Comparison of ENCODE assay signal across 2 cellular contexts in genomic region chr6:3264356-3264755, GRCh38.
TF ChIP-seq lines count a peak whose summit lies in the region.

No MANE protein-coding gene starts in this region.

TF ChIP-seq in IMR-90, 13 proteins besides CTCF, POLR2A, EP300 and RAD21:
- TF ChIP-seq ELK1 (IDR thresholded peaks at IDR 0.05; ENCODE audit: borderline replicate concordance, low read depth, low read length) (no peak), USF2 (IDR thresholded peaks at IDR 0.05; ENCODE audit: low read depth, low read length) (no peak), FOS (IDR thresholded peaks at IDR 0.05; ENCODE audit: low read depth, low read length) (no peak), BHLHE40 (IDR thresholded peaks at IDR 0.05; ENCODE audit: low read depth, low read length) (no peak), NFE2L2 (IDR thresholded peaks at IDR 0.05; ENCODE audit: low read depth, low read length) (no peak), MXI1 (IDR thresholded peaks at IDR 0.05; ENCODE audit: borderline replicate concordance, low read depth, low read length) (no peak), MAZ (IDR thresholded peaks at IDR 0.05; ENCODE audit: borderline replicate concordance, low read depth, low read length) (no peak), CHD1 (IDR thresholded peaks at IDR 0.05; ENCODE audit: low read depth, low read length) (no peak), SMC3 (IDR thresholded peaks at IDR 0.05; ENCODE audit: low read depth, low read length) (no peak), RFX5 (IDR thresholded peaks at IDR 0.05; ENCODE audit: low read depth, low read length) (no peak), MAFK (IDR thresholded peaks at IDR 0.05; ENCODE audit: low read depth, low read length) (no peak), RCOR1 (IDR thresholded peaks at IDR 0.05; ENCODE audit: insufficient replicate concordance, low read length) (no peak), CEBPB (IDR thresholded peaks at IDR 0.05; ENCODE audit: low read depth, low read length) (no peak)

TF ChIP-seq in GM12878, 131 proteins besides CTCF, POLR2A, EP300 and RAD21:
- TF ChIP-seq NR2F1 (conservative IDR thresholded peaks at IDR 0.05) (no peak), CBX3 (IDR thresholded peaks at IDR 0.05; ENCODE audit: borderline replicate concordance, low read depth) (no peak), MEF2B (IDR thresholded peaks at IDR 0.05; ENCODE audit: partially characterized antibody, poor library complexity, severe bottlenecking) (no peak), RBBP5 (conservative IDR thresholded peaks at IDR 0.05) (no peak), IKZF1 (conservative IDR thresholded peaks at IDR 0.05) (no peak), SPI1 (IDR thresholded peaks at IDR 0.05; ENCODE audit: borderline replicate concordance, insufficient read depth, low read depth, low read length) (no peak), CEBPB (IDR thresholded peaks at IDR 0.05; ENCODE audit: borderline replicate concordance in 1 of 2, low read depth in 2 of 2, low read length in 2 of 2) (no peak), HDGF (IDR thresholded peaks at IDR 0.05) (no peak)
